ENCODE assay signal across 8 cellular contexts in genomic region chr15:100919481-100920405, GRCh38. TPM values are rescaled to one million over a fixed set of nuclear protein-coding genes. Genes with fewer than 3 reads are reported as not detected.
DNase-seq lines count a peak whose midpoint lies in the region; ATAC-seq lines count a peak whose summit lies in the region.

No MANE protein-coding gene starts in this region.

- H3K4me1 ChIP-seq in iPS-18a (ENCODE audit: control insufficient read depth, low read depth, low read length) = no peaks in the 10 kb centered on the region

- peaks cover 73% of the 10 kb centered on the region for H3K27me3 ChIP-seq in iPS-18a (ENCODE audit: control insufficient read depth, insufficient read depth, low read length)

- H3K4me3 ChIP-seq in iPS-18a (ENCODE audit: low read length) = peak overlapping the region; percentile 51

- H3K27ac Mint-ChIP-seq in activated naive CD8-positive, alpha-beta T cell treated with anti-CD3 and anti-CD28 coated beads for 36 hours = no peak overlapping the region

- no peaks in the 10 kb centered on the region for H3K9me3 ChIP-seq in iPS-18a (ENCODE audit: control insufficient read depth, low read depth, low read length)

- DNase-seq in NCI-H82 (lab: John Stamatoyannopoulos, UW) (peak; percentile 50), NCI-H82 treated with DMSO at 0.1 percent for 48 hours (lab: John Stamatoyannopoulos, UW; ENCODE audit: unreplicated experiment) (no peak), HT-29 (ENCODE audit: low spot score) (peak; percentile 52)
- peak; percentile 22 for DNase-seq in activated naive CD8-positive, alpha-beta T cell treated with anti-CD3 and anti-CD28 coated beads for 36 hours
- peak; percentile 25 to 37 for DNase-seq in stimulated activated CD4-positive, alpha-beta T cell treated with anti-CD3 and anti-CD28 coated beads, Interleukin-2, amount 100 ng/mL, for 24 hours

- peaks cover 22% of the 10 kb centered on the region for H3K4me1 Mint-ChIP-seq in activated naive CD8-positive, alpha-beta T cell treated with anti-CD3 and anti-CD28 coated beads for 36 hours

- H3K9ac ChIP-seq in iPS-18a (ENCODE audit: low read length) = no peak overlapping the region

- H3K27ac ChIP-seq in iPS-18a (ENCODE audit: low read length) = no peak overlapping the region

- H3K4me3 Mint-ChIP-seq in activated naive CD8-positive, alpha-beta T cell treated with anti-CD3 and anti-CD28 coated beads for 36 hours = peak overlapping the region; percentile 42

- H3K27me3 Mint-ChIP-seq in activated naive CD8-positive, alpha-beta T cell treated with anti-CD3 and anti-CD28 coated beads for 36 hours = peaks cover 59% of the 10 kb centered on the region

- no peak for ATAC-seq in HG02870 (IDR thresholded peaks at IDR 0.05; ENCODE audit: unreplicated experiment)
- ATAC-seq in GM21717 (IDR thresholded peaks at IDR 0.05; ENCODE audit: unreplicated experiment) = no peak

- no peaks in the 10 kb centered on the region for H3K9me3 Mint-ChIP-seq in activated naive CD8-positive, alpha-beta T cell treated with anti-CD3 and anti-CD28 coated beads for 36 hours

- H3K36me3 ChIP-seq in iPS-18a (ENCODE audit: control insufficient read depth, low read depth, low read length) = no peaks in the 10 kb centered on the region

- H3K36me3 Mint-ChIP-seq in activated naive CD8-positive, alpha-beta T cell treated with anti-CD3 and anti-CD28 coated beads for 36 hours = no peaks in the 10 kb centered on the region

RNA-seq across cellular contexts. Expression of gene LRRK1, which starts 0.6 kb away (rescaled TPM):
- total RNA-seq in HT-29 (2014; rRNA removed; shearing (Covaris generic)) = 20.9 and 25.0 TPM in 2 replicates
- total RNA-seq in activated naive CD8-positive, alpha-beta T cell treated with anti-CD3 and anti-CD28 coated beads for 36 hours = under 1 TPM; 0.29 to 0.30 TPM

RNA-seq across cellular contexts. Expression of gene ALDH1A3, which starts 40.1 kb away (rescaled TPM):
- total RNA-seq in HT-29 (2014; rRNA removed; shearing (Covaris generic)) = 12.3 and 21.0 TPM in 2 replicates
- total RNA-seq in activated naive CD8-positive, alpha-beta T cell treated with anti-CD3 and anti-CD28 coated beads for 36 hours = not detected

Comparison
In these comparisons a context has a peak if more than half of its experiments do, and no peak if none do; other contexts are left out.
1. RNA of gene LRRK1, which starts 0.6 kb away (total RNA-seq): 20.9 to 25.0 TPM in HT-29; 0.29 to 0.30 TPM in activated naive CD8-positive, alpha-beta T cell treated with anti-CD3 and anti-CD28 coated beads for 36 hours; every median in the first group is over 10 times any median in the second.
2. RNA of gene ALDH1A3, which starts 40.1 kb away (total RNA-seq): 12.3 to 21.0 TPM in HT-29; not detected in activated naive CD8-positive, alpha-beta T cell treated with anti-CD3 and anti-CD28 coated beads for 36 hours; every median in the first group is over 10 times any median in the second.